Comparison of ENCODE assay signal across 1 cellular context in the genomic region with DNA sequence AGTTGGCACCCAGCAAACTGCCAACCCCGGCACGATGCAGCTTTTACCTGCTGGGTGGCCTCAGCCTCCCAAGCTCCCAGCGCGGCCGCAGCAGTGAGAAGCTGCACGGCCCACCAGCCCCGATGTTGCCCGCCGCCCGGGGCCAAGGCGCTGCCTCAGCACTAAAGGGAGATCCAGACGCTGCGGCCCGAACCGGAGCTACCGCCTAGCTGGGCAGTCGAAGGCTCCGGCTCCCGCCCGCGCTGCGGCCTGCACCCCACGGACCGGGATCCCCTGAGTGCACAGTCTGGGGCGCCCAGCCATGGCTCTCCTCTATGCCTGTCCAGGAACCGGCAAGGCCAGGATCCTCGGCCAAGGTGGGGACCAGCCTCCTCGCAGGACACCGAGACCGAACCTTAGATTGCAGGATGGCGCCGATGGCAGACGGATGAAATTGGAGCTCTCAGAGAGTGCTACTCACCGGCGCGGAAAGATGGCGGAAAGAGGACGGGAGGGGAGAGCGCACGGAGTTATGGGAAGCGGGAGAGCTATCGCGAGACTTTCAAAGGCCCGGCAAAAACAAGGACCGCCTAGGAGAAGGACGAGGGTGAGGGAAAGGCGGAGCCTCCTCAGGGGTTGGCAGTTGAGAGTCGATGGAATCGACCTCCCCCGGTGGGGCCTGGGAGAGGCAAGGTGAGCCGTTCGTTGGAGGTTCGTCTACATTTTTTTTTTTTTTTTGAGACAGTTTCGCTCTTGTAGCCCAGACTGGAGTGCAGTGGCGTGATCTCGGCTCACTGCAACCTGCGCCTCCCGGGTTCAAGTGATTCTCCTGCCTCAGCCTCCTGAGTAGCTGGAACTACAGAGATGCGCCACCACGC.
TF ChIP-seq lines count a peak whose summit lies in the region.

A gene (minus strand): TSS at position 485 of the 857 bp plus-strand sequence. CDS start 1,221 bp downstream, outside the sequence.

TF ChIP-seq in HepG2, 621 proteins besides CTCF, POLR2A, EP300 and RAD21 (continued from another document and continues in another):
- TF ChIP-seq, protein P1, sequence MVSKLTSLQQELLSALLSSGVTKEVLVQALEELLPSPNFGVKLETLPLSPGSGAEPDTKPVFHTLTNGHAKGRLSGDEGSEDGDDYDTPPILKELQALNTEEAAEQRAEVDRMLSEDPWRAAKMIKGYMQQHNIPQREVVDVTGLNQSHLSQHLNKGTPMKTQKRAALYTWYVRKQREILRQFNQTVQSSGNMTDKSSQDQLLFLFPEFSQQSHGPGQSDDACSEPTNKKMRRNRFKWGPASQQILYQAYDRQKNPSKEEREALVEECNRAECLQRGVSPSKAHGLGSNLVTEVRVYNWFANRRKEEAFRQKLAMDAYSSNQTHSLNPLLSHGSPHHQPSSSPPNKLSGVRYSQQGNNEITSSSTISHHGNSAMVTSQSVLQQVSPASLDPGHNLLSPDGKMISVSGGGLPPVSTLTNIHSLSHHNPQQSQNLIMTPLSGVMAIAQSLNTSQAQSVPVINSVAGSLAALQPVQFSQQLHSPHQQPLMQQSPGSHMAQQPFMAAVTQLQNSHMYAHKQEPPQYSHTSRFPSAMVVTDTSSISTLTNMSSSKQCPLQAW (CRISPR knock-in tag; IDR thresholded peaks at IDR 0.05): peak; percentile 97
- TF ChIP-seq NR2F1 (CRISPR knock-in tag; IDR thresholded peaks at IDR 0.05): no peak; a peak in 1 of 4 replicates
- TF ChIP-seq ATRX (CRISPR knock-in tag; IDR thresholded peaks at IDR 0.05; ENCODE audit: borderline replicate concordance): no peak
- 0 out of 2 replicates have a peak, but pooled peaks have one; percentile 1 for TF ChIP-seq U2AF2 (IDR thresholded peaks at IDR 0.05; ENCODE audit: low read depth, low read length)
- no peak for TF ChIP-seq ZNF234 (CRISPR knock-in tag; conservative IDR thresholded peaks at IDR 0.05)
- TF ChIP-seq BORCS8-MEF2B (CRISPR knock-in tag; IDR thresholded peaks at IDR 0.05): peak; percentile 99
- TF ChIP-seq PTBP1 (IDR thresholded peaks at IDR 0.05; ENCODE audit: low read depth, low read length, poor library complexity, severe bottlenecking): peak; percentile 50
- TF ChIP-seq, protein P2, sequence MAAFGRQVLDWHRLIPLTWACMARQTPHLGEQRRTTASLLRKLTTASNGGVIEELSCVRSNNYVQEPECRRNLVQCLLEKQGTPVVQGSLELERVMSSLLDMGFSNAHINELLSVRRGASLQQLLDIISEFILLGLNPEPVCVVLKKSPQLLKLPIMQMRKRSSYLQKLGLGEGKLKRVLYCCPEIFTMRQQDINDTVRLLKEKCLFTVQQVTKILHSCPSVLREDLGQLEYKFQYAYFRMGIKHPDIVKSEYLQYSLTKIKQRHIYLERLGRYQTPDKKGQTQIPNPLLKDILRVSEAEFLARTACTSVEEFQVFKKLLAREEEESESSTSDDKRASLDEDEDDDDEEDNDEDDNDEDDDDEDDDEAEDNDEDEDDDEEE (CRISPR knock-in tag; IDR thresholded peaks at IDR 0.05): peak; percentile 99
- TF ChIP-seq RBFOX2 (IDR thresholded peaks at IDR 0.05; ENCODE audit: low read depth, low read length): peak; percentile 96
- TF ChIP-seq, protein P3, sequence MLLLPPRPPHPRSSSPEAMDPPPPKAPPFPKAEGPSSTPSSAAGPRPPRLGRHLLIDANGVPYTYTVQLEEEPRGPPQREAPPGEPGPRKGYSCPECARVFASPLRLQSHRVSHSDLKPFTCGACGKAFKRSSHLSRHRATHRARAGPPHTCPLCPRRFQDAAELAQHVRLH (CRISPR knock-in tag; IDR thresholded peaks at IDR 0.05; ENCODE audit: borderline replicate concordance, low read depth): peak; percentile 89
- TF ChIP-seq BHLHE40 (IDR thresholded peaks at IDR 0.05; ENCODE audit: low read length): peak; percentile 44; the same call in 1 of the 2 replicates
- no peak for TF ChIP-seq ZNF260 (CRISPR knock-in tag; IDR thresholded peaks at IDR 0.05; ENCODE audit: borderline replicate concordance, low read depth)
- peak; percentile 86; the same call in 1 of the 2 replicates for TF ChIP-seq ELF4 (CRISPR knock-in tag; IDR thresholded peaks at IDR 0.05; ENCODE audit: borderline replicate concordance)
- peak; percentile 80 for TF ChIP-seq ARNTL (CRISPR knock-in tag; IDR thresholded peaks at IDR 0.05)
- TF ChIP-seq POGZ (CRISPR knock-in tag; IDR thresholded peaks at IDR 0.05): peak; percentile 98
- peak; percentile 43; the same call in 1 of the 2 replicates for TF ChIP-seq BRCA1 (CRISPR knock-in tag; IDR thresholded peaks at IDR 0.05)
- TF ChIP-seq, protein P4, sequence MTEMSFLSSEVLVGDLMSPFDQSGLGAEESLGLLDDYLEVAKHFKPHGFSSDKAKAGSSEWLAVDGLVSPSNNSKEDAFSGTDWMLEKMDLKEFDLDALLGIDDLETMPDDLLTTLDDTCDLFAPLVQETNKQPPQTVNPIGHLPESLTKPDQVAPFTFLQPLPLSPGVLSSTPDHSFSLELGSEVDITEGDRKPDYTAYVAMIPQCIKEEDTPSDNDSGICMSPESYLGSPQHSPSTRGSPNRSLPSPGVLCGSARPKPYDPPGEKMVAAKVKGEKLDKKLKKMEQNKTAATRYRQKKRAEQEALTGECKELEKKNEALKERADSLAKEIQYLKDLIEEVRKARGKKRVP (CRISPR knock-in tag; IDR thresholded peaks at IDR 0.05): peak in 1 of 2 experiments; percentile 87; a peak in 2 of 4 replicates
- TF ChIP-seq NR2C2 (CRISPR knock-in tag; IDR thresholded peaks at IDR 0.05; ENCODE audit: borderline replicate concordance): peak; percentile 83
- TF ChIP-seq, protein P5, sequence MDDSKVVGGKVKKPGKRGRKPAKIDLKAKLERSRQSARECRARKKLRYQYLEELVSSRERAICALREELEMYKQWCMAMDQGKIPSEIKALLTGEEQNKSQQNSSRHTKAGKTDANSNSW (CRISPR knock-in tag; IDR thresholded peaks at IDR 0.05; ENCODE audit: borderline replicate concordance): peak; percentile 83; the same call in 1 of the 2 replicates
- TF ChIP-seq ZNF572 (CRISPR knock-in tag; IDR thresholded peaks at IDR 0.05): peak; percentile 99
- peak; percentile 95; the same call in 1 of the 2 replicates for TF ChIP-seq ZNF451 (CRISPR knock-in tag; IDR thresholded peaks at IDR 0.05)
- 0 out of 2 replicates have a peak, but pooled peaks have one; percentile 3 for TF ChIP-seq NFE2L2 (IDR thresholded peaks at IDR 0.05; ENCODE audit: low read length)
- TF ChIP-seq, protein P6, sequence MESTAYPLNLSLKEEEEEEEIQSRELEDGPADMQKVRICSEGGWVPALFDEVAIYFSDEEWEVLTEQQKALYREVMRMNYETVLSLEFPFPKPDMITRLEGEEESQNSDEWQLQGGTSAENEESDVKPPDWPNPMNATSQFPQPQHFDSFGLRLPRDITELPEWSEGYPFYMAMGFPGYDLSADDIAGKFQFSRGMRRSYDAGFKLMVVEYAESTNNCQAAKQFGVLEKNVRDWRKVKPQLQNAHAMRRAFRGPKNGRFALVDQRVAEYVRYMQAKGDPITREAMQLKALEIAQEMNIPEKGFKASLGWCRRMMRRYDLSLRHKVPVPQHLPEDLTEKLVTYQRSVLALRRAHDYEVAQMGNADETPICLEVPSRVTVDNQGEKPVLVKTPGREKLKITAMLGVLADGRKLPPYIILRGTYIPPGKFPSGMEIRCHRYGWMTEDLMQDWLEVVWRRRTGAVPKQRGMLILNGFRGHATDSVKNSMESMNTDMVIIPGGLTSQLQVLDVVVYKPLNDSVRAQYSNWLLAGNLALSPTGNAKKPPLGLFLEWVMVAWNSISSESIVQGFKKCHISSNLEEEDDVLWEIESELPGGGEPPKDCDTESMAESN (CRISPR knock-in tag; conservative IDR thresholded peaks at IDR 0.05): peak; percentile 98
- peak; percentile 85 for TF ChIP-seq RXRB (CRISPR knock-in tag; IDR thresholded peaks at IDR 0.05; ENCODE audit: borderline replicate concordance)
- no peak for TF ChIP-seq HNRNPUL1 (IDR thresholded peaks at IDR 0.05; ENCODE audit: low read depth, low read length)
- peak; percentile 70; the same call in 1 of the 2 replicates for TF ChIP-seq ZNF746 (CRISPR knock-in tag; IDR thresholded peaks at IDR 0.05)
- peak; percentile 96 for TF ChIP-seq ZNF143 (CRISPR knock-in tag; IDR thresholded peaks at IDR 0.05)
- TF ChIP-seq, protein P7, sequence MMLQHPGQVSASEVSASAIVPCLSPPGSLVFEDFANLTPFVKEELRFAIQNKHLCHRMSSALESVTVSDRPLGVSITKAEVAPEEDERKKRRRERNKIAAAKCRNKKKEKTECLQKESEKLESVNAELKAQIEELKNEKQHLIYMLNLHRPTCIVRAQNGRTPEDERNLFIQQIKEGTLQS (CRISPR knock-in tag; IDR thresholded peaks at IDR 0.05): peak; percentile 68
- TF ChIP-seq, protein P8, sequence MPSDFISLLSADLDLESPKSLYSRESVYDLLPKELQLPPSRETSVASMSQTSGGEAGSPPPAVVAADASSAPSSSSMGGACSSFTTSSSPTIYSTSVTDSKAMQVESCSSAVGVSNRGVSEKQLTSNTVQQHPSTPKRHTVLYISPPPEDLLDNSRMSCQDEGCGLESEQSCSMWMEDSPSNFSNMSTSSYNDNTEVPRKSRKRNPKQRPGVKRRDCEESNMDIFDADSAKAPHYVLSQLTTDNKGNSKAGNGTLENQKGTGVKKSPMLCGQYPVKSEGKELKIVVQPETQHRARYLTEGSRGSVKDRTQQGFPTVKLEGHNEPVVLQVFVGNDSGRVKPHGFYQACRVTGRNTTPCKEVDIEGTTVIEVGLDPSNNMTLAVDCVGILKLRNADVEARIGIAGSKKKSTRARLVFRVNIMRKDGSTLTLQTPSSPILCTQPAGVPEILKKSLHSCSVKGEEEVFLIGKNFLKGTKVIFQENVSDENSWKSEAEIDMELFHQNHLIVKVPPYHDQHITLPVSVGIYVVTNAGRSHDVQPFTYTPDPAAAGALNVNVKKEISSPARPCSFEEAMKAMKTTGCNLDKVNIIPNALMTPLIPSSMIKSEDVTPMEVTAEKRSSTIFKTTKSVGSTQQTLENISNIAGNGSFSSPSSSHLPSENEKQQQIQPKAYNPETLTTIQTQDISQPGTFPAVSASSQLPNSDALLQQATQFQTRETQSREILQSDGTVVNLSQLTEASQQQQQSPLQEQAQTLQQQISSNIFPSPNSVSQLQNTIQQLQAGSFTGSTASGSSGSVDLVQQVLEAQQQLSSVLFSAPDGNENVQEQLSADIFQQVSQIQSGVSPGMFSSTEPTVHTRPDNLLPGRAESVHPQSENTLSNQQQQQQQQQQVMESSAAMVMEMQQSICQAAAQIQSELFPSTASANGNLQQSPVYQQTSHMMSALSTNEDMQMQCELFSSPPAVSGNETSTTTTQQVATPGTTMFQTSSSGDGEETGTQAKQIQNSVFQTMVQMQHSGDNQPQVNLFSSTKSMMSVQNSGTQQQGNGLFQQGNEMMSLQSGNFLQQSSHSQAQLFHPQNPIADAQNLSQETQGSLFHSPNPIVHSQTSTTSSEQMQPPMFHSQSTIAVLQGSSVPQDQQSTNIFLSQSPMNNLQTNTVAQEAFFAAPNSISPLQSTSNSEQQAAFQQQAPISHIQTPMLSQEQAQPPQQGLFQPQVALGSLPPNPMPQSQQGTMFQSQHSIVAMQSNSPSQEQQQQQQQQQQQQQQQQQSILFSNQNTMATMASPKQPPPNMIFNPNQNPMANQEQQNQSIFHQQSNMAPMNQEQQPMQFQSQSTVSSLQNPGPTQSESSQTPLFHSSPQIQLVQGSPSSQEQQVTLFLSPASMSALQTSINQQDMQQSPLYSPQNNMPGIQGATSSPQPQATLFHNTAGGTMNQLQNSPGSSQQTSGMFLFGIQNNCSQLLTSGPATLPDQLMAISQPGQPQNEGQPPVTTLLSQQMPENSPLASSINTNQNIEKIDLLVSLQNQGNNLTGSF (CRISPR knock-in tag; IDR thresholded peaks at IDR 0.05): peak; percentile 98
- TF ChIP-seq, protein P9, sequence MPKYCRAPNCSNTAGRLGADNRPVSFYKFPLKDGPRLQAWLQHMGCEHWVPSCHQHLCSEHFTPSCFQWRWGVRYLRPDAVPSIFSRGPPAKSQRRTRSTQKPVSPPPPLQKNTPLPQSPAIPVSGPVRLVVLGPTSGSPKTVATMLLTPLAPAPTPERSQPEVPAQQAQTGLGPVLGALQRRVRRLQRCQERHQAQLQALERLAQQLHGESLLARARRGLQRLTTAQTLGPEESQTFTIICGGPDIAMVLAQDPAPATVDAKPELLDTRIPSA (CRISPR knock-in tag; IDR thresholded peaks at IDR 0.05; ENCODE audit: borderline replicate concordance): peak; percentile 90; the same call in 1 of the 2 replicates
- TF ChIP-seq ZNF772 (CRISPR knock-in tag; IDR thresholded peaks at IDR 0.05): peak; percentile 97
- TF ChIP-seq ERF (CRISPR knock-in tag; IDR thresholded peaks at IDR 0.05): peak; percentile 99
- peak; percentile 96 for TF ChIP-seq ZNF124 (CRISPR knock-in tag; IDR thresholded peaks at IDR 0.05)
- TF ChIP-seq, protein P10, sequence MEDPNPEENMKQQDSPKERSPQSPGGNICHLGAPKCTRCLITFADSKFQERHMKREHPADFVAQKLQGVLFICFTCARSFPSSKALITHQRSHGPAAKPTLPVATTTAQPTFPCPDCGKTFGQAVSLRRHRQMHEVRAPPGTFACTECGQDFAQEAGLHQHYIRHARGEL (CRISPR knock-in tag; IDR thresholded peaks at IDR 0.05): peak; percentile 97
- TF ChIP-seq, protein P11, sequence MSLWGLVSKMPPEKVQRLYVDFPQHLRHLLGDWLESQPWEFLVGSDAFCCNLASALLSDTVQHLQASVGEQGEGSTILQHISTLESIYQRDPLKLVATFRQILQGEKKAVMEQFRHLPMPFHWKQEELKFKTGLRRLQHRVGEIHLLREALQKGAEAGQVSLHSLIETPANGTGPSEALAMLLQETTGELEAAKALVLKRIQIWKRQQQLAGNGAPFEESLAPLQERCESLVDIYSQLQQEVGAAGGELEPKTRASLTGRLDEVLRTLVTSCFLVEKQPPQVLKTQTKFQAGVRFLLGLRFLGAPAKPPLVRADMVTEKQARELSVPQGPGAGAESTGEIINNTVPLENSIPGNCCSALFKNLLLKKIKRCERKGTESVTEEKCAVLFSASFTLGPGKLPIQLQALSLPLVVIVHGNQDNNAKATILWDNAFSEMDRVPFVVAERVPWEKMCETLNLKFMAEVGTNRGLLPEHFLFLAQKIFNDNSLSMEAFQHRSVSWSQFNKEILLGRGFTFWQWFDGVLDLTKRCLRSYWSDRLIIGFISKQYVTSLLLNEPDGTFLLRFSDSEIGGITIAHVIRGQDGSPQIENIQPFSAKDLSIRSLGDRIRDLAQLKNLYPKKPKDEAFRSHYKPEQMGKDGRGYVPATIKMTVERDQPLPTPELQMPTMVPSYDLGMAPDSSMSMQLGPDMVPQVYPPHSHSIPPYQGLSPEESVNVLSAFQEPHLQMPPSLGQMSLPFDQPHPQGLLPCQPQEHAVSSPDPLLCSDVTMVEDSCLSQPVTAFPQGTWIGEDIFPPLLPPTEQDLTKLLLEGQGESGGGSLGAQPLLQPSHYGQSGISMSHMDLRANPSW (CRISPR knock-in tag; IDR thresholded peaks at IDR 0.05; ENCODE audit: borderline replicate concordance): peak; percentile 98
- peak; percentile 76; the same call in 1 of the 2 replicates for TF ChIP-seq ZBTB7B (CRISPR knock-in tag; IDR thresholded peaks at IDR 0.05)
- TF ChIP-seq AGO1 (IDR thresholded peaks at IDR 0.05; ENCODE audit: low read depth, low read length, poor library complexity, severe bottlenecking): peak; percentile 85
- TF ChIP-seq ZNF12 (CRISPR knock-in tag; IDR thresholded peaks at IDR 0.05): peak; percentile 76; the same call in 1 of the 2 replicates
- TF ChIP-seq CBX2 (IDR thresholded peaks at IDR 0.05; ENCODE audit: low read depth, low read length): peak; percentile 73; the same call in 1 of the 2 replicates
- peak; percentile 84; the same call in 1 of the 2 replicates for TF ChIP-seq CBX2 (CRISPR knock-in tag; IDR thresholded peaks at IDR 0.05; ENCODE audit: low read depth)
- no peak for TF ChIP-seq ZBTB1 (CRISPR knock-in tag; IDR thresholded peaks at IDR 0.05; ENCODE audit: borderline replicate concordance)
- TF ChIP-seq, protein P12, sequence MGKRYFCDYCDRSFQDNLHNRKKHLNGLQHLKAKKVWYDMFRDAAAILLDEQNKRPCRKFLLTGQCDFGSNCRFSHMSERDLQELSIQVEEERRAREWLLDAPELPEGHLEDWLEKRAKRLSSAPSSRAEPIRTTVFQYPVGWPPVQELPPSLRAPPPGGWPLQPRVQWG (CRISPR knock-in tag; IDR thresholded peaks at IDR 0.05; ENCODE audit: borderline replicate concordance, low read depth): no peak
